Comparison of ENCODE assay signal across 34 cellular contexts in the genomic region with DNA sequence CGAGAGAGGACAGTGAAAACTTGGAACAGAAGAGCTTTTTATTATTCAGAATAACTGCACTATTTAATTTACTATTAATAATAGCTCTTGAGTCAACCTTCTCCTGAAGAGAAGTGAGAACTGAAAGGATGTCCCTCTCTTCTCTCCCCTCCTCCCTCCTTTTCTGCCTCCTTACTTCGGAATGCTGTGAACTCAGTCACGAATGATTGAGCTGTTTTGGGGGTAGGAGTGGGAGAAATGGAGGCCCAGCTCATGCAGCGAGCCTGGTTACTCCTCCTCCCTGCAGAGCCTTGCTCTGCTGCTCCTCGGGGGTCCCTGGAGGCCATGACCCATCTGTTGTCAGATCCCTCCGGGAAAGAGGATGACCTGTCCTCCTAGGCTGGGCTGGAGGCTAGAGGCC. TPM values are rescaled to one million over a fixed set of nuclear protein-coding genes. Genes with fewer than 3 reads are reported as not detected.
"Had no signal": no experiment of that assay in that cellular context is flagged by ENCODE, and none has a peak within 500 bp of the region (broad histone marks: within the 10 kb centered on the region; RNA-seq: fewer than 3 reads in every experiment).

No MANE protein-coding gene starts in this region.

- ATAC-seq: activated CD4-positive, alpha-beta T cell treated with anti-CD3 and anti-CD28 coated beads for 36 hours; activated CD8-positive, alpha-beta memory T cell treated with anti-CD3 and anti-CD28 coated beads, Interleukin-2, amount 10 ng/mL, durations not matched to agents 7 days and 5 days; activated CD8-positive, alpha-beta T cell treated with anti-CD3 and anti-CD28 coated beads, Interleukin-2, amount 10 ng/mL, durations not matched to agents 7 days and 5 days; activated naive CD8-positive, alpha-beta T cell treated with anti-CD3 and anti-CD28 coated beads, Interleukin-2, amount 50 U/mL, for 24 hours; body of pancreas; effector memory CD8-positive, alpha-beta T cell; foreskin keratinocyte; gastrocnemius medialis had no signal

- DNase-seq: activated CD4-positive, alpha-beta memory T cell treated with anti-CD3 and anti-CD28 coated beads for 36 hours; activated CD4-positive, alpha-beta T cell treated with anti-CD3 and anti-CD28 coated beads for 36 hours; activated CD4-positive, alpha-beta T cell treated with anti-CD3 and anti-CD28 coated beads, Interleukin-2, amount 10 ng/mL, durations not matched to agents 24 days and 14 days; activated CD4-positive, CD25-positive, alpha-beta regulatory T cell; activated CD4-positive, CD25-positive, alpha-beta regulatory T cell treated with anti-CD3 and anti-CD28 coated beads, Interleukin-2, amount 50 U/mL, for 72 hours; activated CD8-positive, alpha-beta memory T cell treated with anti-CD3 and anti-CD28 coated beads, Interleukin-2, amount 10 ng/mL, durations not matched to agents 7 days and 5 days; activated CD8-positive, alpha-beta memory T cell treated with anti-CD3 and anti-CD28 coated beads, Interleukin-2, amount 50 U/mL, for 4 hours; activated CD8-positive, alpha-beta T cell treated with anti-CD3 and anti-CD28 coated beads, Interleukin-2, amount 10 ng/mL, durations not matched to agents 7 days and 5 days; activated effector memory CD4-positive, alpha-beta T cell treated with anti-CD3 and anti-CD28 coated beads, Interleukin-2, amount 50 U/mL, for 16 hours; activated naive CD4-positive, alpha-beta T cell treated with anti-CD3 and anti-CD28 coated beads for 36 hours; activated naive CD8-positive, alpha-beta T cell treated with anti-CD3 and anti-CD28 coated beads for 36 hours; activated naive CD8-positive, alpha-beta T cell treated with anti-CD3 and anti-CD28 coated beads, Interleukin-2, amount 50 U/mL, for 24 hours; activated T-cell treated with anti-CD3 and anti-CD28 coated beads, Interleukin-2, amount 50 U/mL, for 1 hour; activated T-cell treated with anti-CD3 and anti-CD28 coated beads, Interleukin-2, amount 50 U/mL, for 48 hours; adrenal gland; amygdala; aorta; body of pancreas; central memory CD4-positive, alpha-beta T cell; cerebellar nuclear complex; dorsolateral prefrontal cortex; effector memory CD8-positive, alpha-beta T cell; erythroblast; foreskin keratinocyte; gastrocnemius medialis; T-helper 2 cell had no signal

- H3K27ac Mint-ChIP-seq: activated CD4-positive, alpha-beta memory T cell treated with anti-CD3 and anti-CD28 coated beads for 36 hours; activated CD4-positive, alpha-beta T cell treated with anti-CD3 and anti-CD28 coated beads for 36 hours; activated CD8-positive, alpha-beta memory T cell treated with anti-CD3 and anti-CD28 coated beads, Interleukin-2, amount 10 ng/mL, durations not matched to agents 7 days and 5 days; activated CD8-positive, alpha-beta T cell treated with anti-CD3 and anti-CD28 coated beads, Interleukin-2, amount 10 ng/mL, durations not matched to agents 7 days and 5 days; activated naive CD4-positive, alpha-beta T cell treated with anti-CD3 and anti-CD28 coated beads for 36 hours; activated naive CD4-positive, alpha-beta T cell treated with anti-CD3 and anti-CD28 coated beads, Interleukin-2, amount 50 U/mL, for 24 hours; activated naive CD8-positive, alpha-beta T cell treated with anti-CD3 and anti-CD28 coated beads for 36 hours; activated naive CD8-positive, alpha-beta T cell treated with anti-CD3 and anti-CD28 coated beads, Interleukin-2, amount 50 U/mL, for 24 hours; activated T-helper 1 cell treated with anti-CD3 and anti-CD28 coated beads, Interleukin-12 subunit alpha, Interleukin-12 subunit beta, Interleukin-2, Interleukin-4 antibody, amounts not matched to agents 30 ng/mL and 10 ng/mL and 1 ng/mL, durations not matched to agents 14 hours and 24 hours and 36 hours; activated T-helper 2 cell treated with anti-CD3 and anti-CD28 coated beads, Interferon-gamma antibody, Interleukin-2, Interleukin-4, amounts not matched to agents 10 μg/mL and 5 μg/mL and 100 μg/mL, durations not matched to agents 14 hours and 24 hours and 36 hours; dendritic cell treated with granulocyte-macrophage colony-stimulating factor and Interleukin-4, amounts not matched to agents 40 ng/mL and 50 ng/mL, for 4 days; effector memory CD8-positive, alpha-beta T cell had no signal

- H3K4me1 Mint-ChIP-seq: activated CD4-positive, alpha-beta T cell treated with anti-CD3 and anti-CD28 coated beads for 36 hours; activated CD4-positive, alpha-beta T cell treated with anti-CD3 and anti-CD28 coated beads, Interleukin-2, amount 10 ng/mL, durations not matched to agents 24 days and 14 days; activated CD8-positive, alpha-beta memory T cell treated with anti-CD3 and anti-CD28 coated beads, Interleukin-2, amount 10 ng/mL, durations not matched to agents 7 days and 5 days; activated naive CD4-positive, alpha-beta T cell treated with anti-CD3 and anti-CD28 coated beads, Interleukin-2, amount 50 U/mL, for 24 hours; activated naive CD8-positive, alpha-beta T cell treated with anti-CD3 and anti-CD28 coated beads for 36 hours; activated naive CD8-positive, alpha-beta T cell treated with anti-CD3 and anti-CD28 coated beads, Interleukin-2, amount 50 U/mL, for 24 hours had no signal

- H3K27me3 ChIP-seq: adrenal gland, body of pancreas, dorsolateral prefrontal cortex, esophagus muscularis mucosa, gastrocnemius medialis had no signal

- H3K27me3 Mint-ChIP-seq: activated CD4-positive, alpha-beta T cell treated with anti-CD3 and anti-CD28 coated beads for 36 hours had no signal

- H3K36me3 Mint-ChIP-seq: activated CD4-positive, alpha-beta memory T cell treated with anti-CD3 and anti-CD28 coated beads for 36 hours; activated CD8-positive, alpha-beta memory T cell treated with anti-CD3 and anti-CD28 coated beads, Interleukin-2, amount 10 ng/mL, durations not matched to agents 7 days and 5 days; activated naive CD4-positive, alpha-beta T cell treated with anti-CD3 and anti-CD28 coated beads, Interleukin-2, amount 50 U/mL, for 24 hours; activated naive CD8-positive, alpha-beta T cell treated with anti-CD3 and anti-CD28 coated beads for 36 hours had no signal

- H3K4me1 ChIP-seq: adrenal gland, body of pancreas had no signal

- H3K4me3 Mint-ChIP-seq: activated CD4-positive, alpha-beta memory T cell treated with anti-CD3 and anti-CD28 coated beads for 36 hours; activated CD4-positive, alpha-beta T cell treated with anti-CD3 and anti-CD28 coated beads for 36 hours; activated CD4-positive, alpha-beta T cell treated with anti-CD3 and anti-CD28 coated beads, Interleukin-2, amount 10 ng/mL, durations not matched to agents 24 days and 14 days; activated CD8-positive, alpha-beta memory T cell treated with anti-CD3 and anti-CD28 coated beads, Interleukin-2, amount 10 ng/mL, durations not matched to agents 7 days and 5 days; activated CD8-positive, alpha-beta T cell treated with anti-CD3 and anti-CD28 coated beads, Interleukin-2, amount 10 ng/mL, durations not matched to agents 7 days and 5 days; activated naive CD4-positive, alpha-beta T cell treated with anti-CD3 and anti-CD28 coated beads for 36 hours; activated naive CD4-positive, alpha-beta T cell treated with anti-CD3 and anti-CD28 coated beads, Interleukin-2, amount 50 U/mL, for 24 hours; activated naive CD8-positive, alpha-beta T cell treated with anti-CD3 and anti-CD28 coated beads for 36 hours; activated naive CD8-positive, alpha-beta T cell treated with anti-CD3 and anti-CD28 coated beads, Interleukin-2, amount 50 U/mL, for 24 hours; activated T-helper 1 cell treated with anti-CD3 and anti-CD28 coated beads, Interleukin-12 subunit alpha, Interleukin-12 subunit beta, Interleukin-2, Interleukin-4 antibody, amounts not matched to agents 30 ng/mL and 10 ng/mL and 1 ng/mL, durations not matched to agents 14 hours and 24 hours and 36 hours; dendritic cell treated with granulocyte-macrophage colony-stimulating factor and Interleukin-4, amounts not matched to agents 40 ng/mL and 50 ng/mL, for 4 days; effector memory CD8-positive, alpha-beta T cell had no signal

- H3K36me3 ChIP-seq: adrenal gland, esophagus muscularis mucosa, gastrocnemius medialis had no signal

- H3K27ac ChIP-seq: adrenal gland, body of pancreas, coronary artery, esophagus muscularis mucosa, foreskin keratinocyte, gastrocnemius medialis had no signal

- H3K9me3 ChIP-seq: adrenal gland, body of pancreas, esophagus muscularis mucosa, gastrocnemius medialis had no signal

- H3K9me3 Mint-ChIP-seq: activated CD4-positive, alpha-beta memory T cell treated with anti-CD3 and anti-CD28 coated beads for 36 hours; activated CD4-positive, alpha-beta T cell treated with anti-CD3 and anti-CD28 coated beads, Interleukin-2, amount 10 ng/mL, durations not matched to agents 24 days and 14 days; activated naive CD4-positive, alpha-beta T cell treated with anti-CD3 and anti-CD28 coated beads for 36 hours; activated naive CD4-positive, alpha-beta T cell treated with anti-CD3 and anti-CD28 coated beads, Interleukin-2, amount 50 U/mL, for 24 hours; activated naive CD8-positive, alpha-beta T cell treated with anti-CD3 and anti-CD28 coated beads for 36 hours; activated naive CD8-positive, alpha-beta T cell treated with anti-CD3 and anti-CD28 coated beads, Interleukin-2, amount 50 U/mL, for 24 hours; activated T-helper 1 cell treated with anti-CD3 and anti-CD28 coated beads, Interleukin-12 subunit alpha, Interleukin-12 subunit beta, Interleukin-2, Interleukin-4 antibody, amounts not matched to agents 30 ng/mL and 10 ng/mL and 1 ng/mL, durations not matched to agents 14 hours and 24 hours and 36 hours; activated T-helper 2 cell treated with anti-CD3 and anti-CD28 coated beads, Interferon-gamma antibody, Interleukin-2, Interleukin-4, amounts not matched to agents 10 μg/mL and 5 μg/mL and 100 μg/mL, durations not matched to agents 14 hours and 24 hours and 36 hours; dendritic cell treated with granulocyte-macrophage colony-stimulating factor and Interleukin-4, amounts not matched to agents 40 ng/mL and 50 ng/mL, for 4 days; effector memory CD8-positive, alpha-beta T cell had no signal

- H3K4me3 ChIP-seq: adrenal gland, body of pancreas, coronary artery, dorsolateral prefrontal cortex, esophagus muscularis mucosa, gastrocnemius medialis had no signal

RNA-seq across cellular contexts. Expression of a gene that starts 20.3 kb away (rescaled TPM):
- total RNA-seq: activated CD4-positive, alpha-beta memory T cell treated with anti-CD3 and anti-CD28 coated beads for 36 hours; activated CD4-positive, alpha-beta T cell treated with anti-CD3 and anti-CD28 coated beads for 36 hours; activated CD4-positive, alpha-beta T cell treated with anti-CD3 and anti-CD28 coated beads, Interleukin-2, amount 10 ng/mL, durations not matched to agents 24 days and 14 days; activated CD8-positive, alpha-beta memory T cell treated with anti-CD3 and anti-CD28 coated beads for 36 hours; activated CD8-positive, alpha-beta memory T cell treated with anti-CD3 and anti-CD28 coated beads, Interleukin-2, amount 10 ng/mL, durations not matched to agents 7 days and 5 days; activated CD8-positive, alpha-beta T cell treated with anti-CD3 and anti-CD28 coated beads, Interleukin-2, amount 10 ng/mL, durations not matched to agents 7 days and 5 days; activated naive CD4-positive, alpha-beta T cell treated with anti-CD3 and anti-CD28 coated beads for 36 hours; activated naive CD8-positive, alpha-beta T cell treated with anti-CD3 and anti-CD28 coated beads for 36 hours; activated T-helper 1 cell treated with anti-CD3 and anti-CD28 coated beads, Interleukin-12 subunit alpha, Interleukin-12 subunit beta, Interleukin-2, Interleukin-4 antibody, amounts not matched to agents 30 ng/mL and 10 ng/mL and 1 ng/mL, durations not matched to agents 14 hours and 24 hours and 36 hours; activated T-helper 2 cell treated with anti-CD3 and anti-CD28 coated beads, Interferon-gamma antibody, Interleukin-2, Interleukin-4, amounts not matched to agents 10 μg/mL and 5 μg/mL and 100 μg/mL, durations not matched to agents 14 hours and 24 hours and 36 hours; T-helper 1 cell treated with Interleukin-12 subunit alpha and Interleukin-12 subunit beta and Interleukin-4 antibody, amounts not matched to agents 30 ng/mL and 1 ng/mL, for 36 hours had no signal
